ENCODE assay signal across 10 cellular contexts in genomic region chr2:109379507-109379906, GRCh38.
"Had no signal": no experiment of that assay in that cellular context is flagged by ENCODE, and none has a peak within 500 bp of the region (broad histone marks: within the 10 kb centered on the region; RNA-seq: fewer than 3 reads in every experiment).

No MANE protein-coding gene starts in this region.

- ATAC-seq: effector memory CD8-positive, alpha-beta T cell; stimulated activated effector memory CD8-positive, alpha-beta T cell treated with anti-CD3 and anti-CD28 coated beads, Interleukin-12 subunit alpha, Interleukin-12 subunit beta, amount 100 ng/mL, for 72 hours had no signal

- H3K4me3 Mint-ChIP-seq: activated CD4-positive, alpha-beta T cell treated with anti-CD3 and anti-CD28 coated beads, Interleukin-2, amount 10 ng/mL, durations not matched to agents 24 days and 14 days; effector memory CD8-positive, alpha-beta T cell; stimulated activated effector memory CD8-positive, alpha-beta T cell treated with anti-CD3 and anti-CD28 coated beads, Interleukin-12 subunit alpha, Interleukin-12 subunit beta, amount 100 ng/mL, for 72 hours had no signal

- DNase-seq: activated CD4-positive, alpha-beta T cell treated with anti-CD3 and anti-CD28 coated beads, Interleukin-2, amount 10 ng/mL, durations not matched to agents 24 days and 14 days; activated naive CD4-positive, alpha-beta T cell; activated T-cell treated with anti-CD3 and anti-CD28 coated beads, Interleukin-2, amount 50 U/mL, for 1 hour; cortex of kidney; effector memory CD8-positive, alpha-beta T cell; kidney glomerular epithelial cell; midbrain; retina; transverse colon had no signal

- H3K9me3 Mint-ChIP-seq: activated CD4-positive, alpha-beta T cell treated with anti-CD3 and anti-CD28 coated beads, Interleukin-2, amount 10 ng/mL, durations not matched to agents 24 days and 14 days; effector memory CD8-positive, alpha-beta T cell; stimulated activated effector memory CD8-positive, alpha-beta T cell treated with anti-CD3 and anti-CD28 coated beads, Interleukin-12 subunit alpha, Interleukin-12 subunit beta, amount 100 ng/mL, for 72 hours had no signal

- H3K27ac Mint-ChIP-seq: activated CD4-positive, alpha-beta T cell treated with anti-CD3 and anti-CD28 coated beads, Interleukin-2, amount 10 ng/mL, durations not matched to agents 24 days and 14 days; effector memory CD8-positive, alpha-beta T cell; stimulated activated effector memory CD8-positive, alpha-beta T cell treated with anti-CD3 and anti-CD28 coated beads, Interleukin-12 subunit alpha, Interleukin-12 subunit beta, amount 100 ng/mL, for 72 hours had no signal

- H3K36me3 Mint-ChIP-seq: stimulated activated effector memory CD8-positive, alpha-beta T cell treated with anti-CD3 and anti-CD28 coated beads, Interleukin-12 subunit alpha, Interleukin-12 subunit beta, amount 100 ng/mL, for 72 hours had no signal

- H3K4me1 Mint-ChIP-seq: activated CD4-positive, alpha-beta T cell treated with anti-CD3 and anti-CD28 coated beads, Interleukin-2, amount 10 ng/mL, durations not matched to agents 24 days and 14 days; stimulated activated effector memory CD8-positive, alpha-beta T cell treated with anti-CD3 and anti-CD28 coated beads, Interleukin-12 subunit alpha, Interleukin-12 subunit beta, amount 100 ng/mL, for 72 hours had no signal
